1 cellular context compared by ENCODE assay signal in the genomic region with DNA sequence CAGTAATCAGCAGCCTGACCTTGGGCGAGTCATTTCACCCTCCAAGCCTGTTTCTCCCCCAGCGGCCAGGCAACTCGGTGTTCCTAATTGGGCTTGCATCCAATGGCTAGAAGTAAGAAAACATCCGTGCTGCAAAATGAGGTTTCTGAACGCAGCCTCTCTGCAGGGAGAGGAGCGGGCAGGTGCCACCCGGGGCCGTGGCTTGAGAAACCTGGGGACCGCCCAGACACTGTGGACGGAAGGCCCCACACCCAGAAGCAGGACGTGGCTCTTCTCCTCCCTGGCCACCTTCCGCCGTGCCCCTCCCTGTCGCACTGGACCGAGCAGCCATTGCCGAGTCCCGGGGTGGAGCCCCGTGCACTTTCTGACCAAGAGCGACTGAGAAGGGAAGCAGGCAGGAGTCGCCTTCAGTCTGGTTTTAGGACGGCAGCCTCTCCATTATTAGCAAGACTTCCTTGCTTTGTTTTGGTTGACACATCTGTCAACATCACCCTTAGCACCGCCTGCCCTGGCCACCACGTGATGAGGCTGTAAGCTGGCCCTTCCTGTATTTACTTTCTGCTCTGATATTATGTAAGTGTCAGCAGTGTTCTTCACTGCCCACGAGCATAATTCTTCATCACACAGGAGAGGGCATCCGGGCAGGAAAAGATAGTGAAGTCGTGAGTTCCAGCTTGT.
A peak's percentile ranks its signal among the peaks of the same experiment; 100 is the strongest.
TF ChIP-seq lines count a peak whose summit lies in the region.

No MANE protein-coding gene starts in this region.

TF ChIP-seq in HepG2, 621 proteins besides CTCF, POLR2A, EP300 and RAD21 (continued from another document and continues in another):
- TF ChIP-seq, protein P1, sequence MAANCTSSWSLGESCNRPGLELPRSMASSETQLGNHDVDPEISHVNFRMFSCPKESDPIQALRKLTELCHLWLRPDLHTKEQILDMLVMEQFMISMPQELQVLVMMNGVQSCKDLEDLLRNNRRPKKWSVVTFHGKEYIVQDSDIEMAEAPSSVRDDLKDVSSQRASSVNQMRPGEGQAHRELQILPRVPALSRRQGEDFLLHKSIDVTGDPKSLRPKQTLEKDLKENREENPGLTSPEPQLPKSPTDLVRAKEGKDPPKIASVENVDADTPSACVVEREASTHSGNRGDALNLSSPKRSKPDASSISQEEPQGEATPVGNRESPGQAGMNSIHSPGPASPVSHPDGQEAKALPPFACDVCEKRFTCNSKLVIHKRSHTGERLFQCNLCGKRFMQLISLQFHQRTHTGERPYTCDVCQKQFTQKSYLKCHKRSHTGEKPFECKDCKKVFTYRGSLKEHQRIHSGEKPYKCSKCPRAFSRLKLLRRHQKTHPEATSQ (CRISPR knock-in tag; IDR thresholded peaks at IDR 0.05; ENCODE audit: borderline replicate concordance), result peak; percentile 83; the same call in 1 of the 2 replicates
- TF ChIP-seq RARA (CRISPR knock-in tag; IDR thresholded peaks at IDR 0.05), result peak; percentile 88
- TF ChIP-seq ZNF878 (CRISPR knock-in tag; IDR thresholded peaks at IDR 0.05), result no peak
- TF ChIP-seq GRHL1 (CRISPR knock-in tag; conservative IDR thresholded peaks at IDR 0.05), result no peak
- TF ChIP-seq MIXL1 (CRISPR knock-in tag; IDR thresholded peaks at IDR 0.05), result peak; percentile 80
- no peak for TF ChIP-seq ADNP (CRISPR knock-in tag; IDR thresholded peaks at IDR 0.05)
- peak in 1 of 2 experiments; percentile 96; a peak in 2 of 4 replicates for TF ChIP-seq KLF16 (CRISPR knock-in tag; IDR thresholded peaks at IDR 0.05)
- TF ChIP-seq SMARCE1 (IDR thresholded peaks at IDR 0.05; ENCODE audit: borderline replicate concordance), result no peak
- peak; percentile 22 for TF ChIP-seq SKI (IDR thresholded peaks at IDR 0.05; ENCODE audit: partially characterized antibody)
- TF ChIP-seq GATAD2A (CRISPR knock-in tag; IDR thresholded peaks at IDR 0.05), result peak; percentile 81
- TF ChIP-seq SAFB2 (CRISPR knock-in tag; IDR thresholded peaks at IDR 0.05; ENCODE audit: borderline replicate concordance, low read depth), result no peak; the same call in 1 of the 2 replicates
- TF ChIP-seq ZNF34 (CRISPR knock-in tag; IDR thresholded peaks at IDR 0.05; ENCODE audit: borderline replicate concordance), result no peak
- peak; percentile 28; the same call in 1 of the 2 replicates for TF ChIP-seq ZNF292 (CRISPR knock-in tag; IDR thresholded peaks at IDR 0.05; ENCODE audit: borderline replicate concordance, low read depth)
- no peak for TF ChIP-seq ZNF496 (CRISPR knock-in tag; IDR thresholded peaks at IDR 0.05; ENCODE audit: insufficient replicate concordance)
- no peak for TF ChIP-seq ZSCAN22 (CRISPR knock-in tag; IDR thresholded peaks at IDR 0.05)
- TF ChIP-seq SIN3A (IDR thresholded peaks at IDR 0.05; ENCODE audit: borderline replicate concordance, low read depth, low read length), result peak; percentile 100
- TF ChIP-seq, protein P2, sequence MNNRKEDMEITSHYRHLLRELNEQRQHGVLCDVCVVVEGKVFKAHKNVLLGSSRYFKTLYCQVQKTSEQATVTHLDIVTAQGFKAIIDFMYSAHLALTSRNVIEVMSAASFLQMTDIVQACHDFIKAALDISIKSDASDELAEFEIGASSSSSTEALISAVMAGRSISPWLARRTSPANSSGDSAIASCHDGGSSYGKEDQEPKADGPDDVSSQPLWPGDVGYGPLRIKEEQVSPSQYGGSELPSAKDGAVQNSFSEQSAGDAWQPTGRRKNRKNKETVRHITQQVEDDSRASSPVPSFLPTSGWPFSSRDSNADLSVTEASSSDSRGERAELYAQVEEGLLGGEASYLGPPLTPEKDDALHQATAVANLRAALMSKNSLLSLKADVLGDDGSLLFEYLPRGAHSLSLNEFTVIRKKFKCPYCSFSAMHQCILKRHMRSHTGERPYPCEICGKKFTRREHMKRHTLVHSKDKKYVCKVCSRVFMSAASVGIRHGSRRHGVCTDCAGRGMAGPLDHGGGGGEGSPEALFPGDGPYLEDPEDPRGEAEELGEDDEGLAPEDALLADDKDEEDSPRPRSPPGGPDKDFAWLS (CRISPR knock-in tag; IDR thresholded peaks at IDR 0.05; ENCODE audit: borderline replicate concordance), result no peak
- no peak for TF ChIP-seq ZNF333 (CRISPR knock-in tag; IDR thresholded peaks at IDR 0.05; ENCODE audit: borderline replicate concordance)
- TF ChIP-seq ZNF615 (CRISPR knock-in tag; IDR thresholded peaks at IDR 0.05; ENCODE audit: borderline replicate concordance), result no peak
- TF ChIP-seq ARID5B (CRISPR knock-in tag; IDR thresholded peaks at IDR 0.05), result peak; percentile 87
- TF ChIP-seq HNF4A (CRISPR knock-in tag; IDR thresholded peaks at IDR 0.05), result peak; percentile 40; the same call in 1 of the 2 replicates
- no peak for TF ChIP-seq THYN1 (CRISPR knock-in tag; IDR thresholded peaks at IDR 0.05; ENCODE audit: borderline replicate concordance, low read depth)
- 0 out of 2 replicates have a peak, but pooled peaks have one; percentile 9 for TF ChIP-seq KDM1A (CRISPR knock-in tag; IDR thresholded peaks at IDR 0.05)
- no peak for TF ChIP-seq NFIC (IDR thresholded peaks at IDR 0.05; ENCODE audit: low read length)
- peak; percentile 71; the same call in 1 of the 2 replicates for TF ChIP-seq SNAPC2 (CRISPR knock-in tag; IDR thresholded peaks at IDR 0.05)
- no peak for TF ChIP-seq ZNF597 (CRISPR knock-in tag; IDR thresholded peaks at IDR 0.05)
- peak; percentile 86; the same call in 1 of the 2 replicates for TF ChIP-seq ZNF674 (CRISPR knock-in tag; IDR thresholded peaks at IDR 0.05; ENCODE audit: low read depth)
- TF ChIP-seq, protein P3, sequence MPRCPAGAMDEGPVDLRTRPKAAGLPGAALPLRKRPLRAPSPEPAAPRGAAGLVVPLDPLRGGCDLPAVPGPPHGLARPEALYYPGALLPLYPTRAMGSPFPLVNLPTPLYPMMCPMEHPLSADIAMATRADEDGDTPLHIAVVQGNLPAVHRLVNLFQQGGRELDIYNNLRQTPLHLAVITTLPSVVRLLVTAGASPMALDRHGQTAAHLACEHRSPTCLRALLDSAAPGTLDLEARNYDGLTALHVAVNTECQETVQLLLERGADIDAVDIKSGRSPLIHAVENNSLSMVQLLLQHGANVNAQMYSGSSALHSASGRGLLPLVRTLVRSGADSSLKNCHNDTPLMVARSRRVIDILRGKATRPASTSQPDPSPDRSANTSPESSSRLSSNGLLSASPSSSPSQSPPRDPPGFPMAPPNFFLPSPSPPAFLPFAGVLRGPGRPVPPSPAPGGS (CRISPR knock-in tag; IDR thresholded peaks at IDR 0.05), result 0 out of 2 replicates have a peak, but pooled peaks have one; percentile 50
- TF ChIP-seq ZFP37 (CRISPR knock-in tag; IDR thresholded peaks at IDR 0.05; ENCODE audit: borderline replicate concordance), result no peak; the same call in 1 of the 2 replicates
- no peak for TF ChIP-seq AHR (CRISPR knock-in tag; IDR thresholded peaks at IDR 0.05)
- no peak for TF ChIP-seq ZBTB39 (CRISPR knock-in tag; IDR thresholded peaks at IDR 0.05)
- TF ChIP-seq ZNF256 (CRISPR knock-in tag; conservative IDR thresholded peaks at IDR 0.05), result no peak
- TF ChIP-seq, protein P4, sequence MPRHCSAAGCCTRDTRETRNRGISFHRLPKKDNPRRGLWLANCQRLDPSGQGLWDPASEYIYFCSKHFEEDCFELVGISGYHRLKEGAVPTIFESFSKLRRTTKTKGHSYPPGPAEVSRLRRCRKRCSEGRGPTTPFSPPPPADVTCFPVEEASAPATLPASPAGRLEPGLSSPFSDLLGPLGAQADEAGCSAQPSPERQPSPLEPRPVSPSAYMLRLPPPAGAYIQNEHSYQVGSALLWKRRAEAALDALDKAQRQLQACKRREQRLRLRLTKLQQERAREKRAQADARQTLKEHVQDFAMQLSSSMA (CRISPR knock-in tag; IDR thresholded peaks at IDR 0.05), result no peak
- peak; percentile 1; the same call in 1 of the 2 replicates for TF ChIP-seq GABPB1 (CRISPR knock-in tag; IDR thresholded peaks at IDR 0.05)
- TF ChIP-seq PAX8 (CRISPR knock-in tag; IDR thresholded peaks at IDR 0.05; ENCODE audit: borderline replicate concordance), result no peak
- TF ChIP-seq NFE2L2 (IDR thresholded peaks at IDR 0.05; ENCODE audit: low read length), result no peak
- TF ChIP-seq ZNF17 (CRISPR knock-in tag; IDR thresholded peaks at IDR 0.05), result no peak
- TF ChIP-seq MXD1 (CRISPR knock-in tag; IDR thresholded peaks at IDR 0.05), result peak; percentile 2; the same call in 1 of the 2 replicates
